ENCODE assay signal across 13 cellular contexts in the genomic region with DNA sequence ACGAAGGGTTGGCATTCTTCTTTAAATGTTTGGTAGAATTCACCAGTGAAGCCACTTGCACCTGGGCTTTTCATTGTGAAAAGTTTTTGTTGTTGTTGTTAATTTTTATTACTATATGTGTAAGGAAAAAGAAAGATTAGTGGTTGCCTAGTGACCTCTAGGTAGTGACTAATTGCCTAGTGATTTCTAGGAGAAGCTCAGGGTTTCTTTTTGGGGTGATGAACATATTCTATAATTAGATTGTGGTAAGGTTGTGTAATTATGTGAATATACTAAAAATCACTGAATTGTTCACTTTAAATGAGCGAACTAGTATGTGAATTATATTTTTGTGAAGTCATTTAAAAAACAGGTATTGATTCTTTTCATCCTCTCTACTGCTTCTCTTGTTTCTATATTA.
DNase-seq lines count a peak whose midpoint lies in the region; ATAC-seq, FAIRE-seq and TF ChIP-seq lines count a peak whose summit lies in the region.
"Had no signal": no experiment of that assay in that cellular context is flagged by ENCODE, and none has a peak within 500 bp of the region (broad histone marks: within the 10 kb centered on the region; RNA-seq: fewer than 3 reads in every experiment).

No MANE protein-coding gene starts in this region.

- H3K4me3 Mint-ChIP-seq in Calu3 (ENCODE audit: low read depth, unreplicated experiment), result no peak overlapping the region
- H3K4me3 Mint-ChIP-seq in HFFc6, result no peak overlapping the region
- H3K4me3 Mint-ChIP-seq in activated CD4-positive, alpha-beta memory T cell treated with anti-CD3 and anti-CD28 coated beads, Interleukin-2, amount 10 ng/mL, durations not matched to agents 7 days and 5 days, result peak overlapping the region; percentile 18

- H3K4me3 ChIP-seq in fibroblast of villous mesenchyme (ENCODE audit: low read depth, low read length), result no peak overlapping the region
- H3K4me3 ChIP-seq in esophagus squamous epithelium, result no peak overlapping the region
- H3K4me3 ChIP-seq: right atrium auricular region, tibial nerve had no signal

- no peak for FAIRE-seq in frontal cortex (lab: Jason Lieb, UNC)

- H3K27me3 Mint-ChIP-seq in Calu3 (ENCODE audit: unreplicated experiment) (no peaks in the 10 kb centered on the region), HFFc6 (ENCODE audit: insufficient read depth) (no peaks in the 10 kb centered on the region)
- no peaks in the 10 kb centered on the region for H3K27me3 Mint-ChIP-seq in activated CD4-positive, alpha-beta memory T cell treated with anti-CD3 and anti-CD28 coated beads, Interleukin-2, amount 10 ng/mL, durations not matched to agents 7 days and 5 days

- H3K4me1 ChIP-seq in esophagus squamous epithelium, result peaks cover 0 to 21% (median 6%) of the 10 kb centered on the region in 3 donors

- POLR2A ChIA-PET in activated CD4-positive, alpha-beta memory T cell treated with anti-CD3 and anti-CD28 coated beads, Interleukin-2, amount 10 ng/mL, durations not matched to agents 7 days and 5 days (lab: Charles Lee), result interaction anchor here (0.6 to 5.9 kb wide), 14 partner anchors 12 to 319 kb away, joined by 3 to 101 read pairs (median 5); partner anchors contain the start of gene NEDD9

- no peak for TF ChIP-seq CTCF in Calu3 (IDR thresholded peaks at IDR 0.05; ENCODE audit: unreplicated experiment)
- TF ChIP-seq CTCF in HFFc6 (IDR thresholded peaks at IDR 0.05), result no peak
- no peak for TF ChIP-seq CTCF in fibroblast of villous mesenchyme (IDR thresholded peaks at IDR 0.05; ENCODE audit: insufficient read depth, low read depth, low read length)
- no peak for TF ChIP-seq CTCF in esophagus squamous epithelium (IDR thresholded peaks at IDR 0.05)

- no peaks in the 10 kb centered on the region for H3K9me3 Mint-ChIP-seq in Calu3 (ENCODE audit: low read depth, unreplicated experiment)
- peaks cover 7% of the 10 kb centered on the region for H3K9me3 Mint-ChIP-seq in HFFc6
- H3K9me3 Mint-ChIP-seq in activated CD4-positive, alpha-beta memory T cell treated with anti-CD3 and anti-CD28 coated beads, Interleukin-2, amount 10 ng/mL, durations not matched to agents 7 days and 5 days, result peaks cover 11% of the 10 kb centered on the region

- H3K36me3 Mint-ChIP-seq in Calu3 (ENCODE audit: insufficient read depth, unreplicated experiment), result peaks cover 8% of the 10 kb centered on the region
- peaks cover 6% of the 10 kb centered on the region for H3K36me3 Mint-ChIP-seq in HFFc6 (ENCODE audit: low read depth)
- peaks cover 16% of the 10 kb centered on the region for H3K36me3 Mint-ChIP-seq in activated CD4-positive, alpha-beta memory T cell treated with anti-CD3 and anti-CD28 coated beads, Interleukin-2, amount 10 ng/mL, durations not matched to agents 7 days and 5 days (ENCODE audit: low read depth)

- CTCF ChIA-PET in Calu3 (lab: Charles Lee), result interaction anchor here (0.7 to 0.8 kb wide), 2 partner anchors 9 to 196 kb away, joined by 3 read pairs; no protein-coding TSS in a partner anchor
- CTCF ChIA-PET in activated CD4-positive, alpha-beta memory T cell treated with anti-CD3 and anti-CD28 coated beads, Interleukin-2, amount 10 ng/mL, durations not matched to agents 7 days and 5 days (lab: Charles Lee), result interaction anchor here (1.0 to 2.5 kb wide), 9 partner anchors 31 to 221 kb away, joined by 3 to 13 read pairs (median 5); partner anchors contain the start of gene NEDD9

- intact Hi-C loops in Calu3 (cut with micrococcal nuclease; ENCODE audit: unreplicated experiment), result loop anchor here (5.0 kb wide), 1 partner anchor 196 kb away; no protein-coding TSS in a partner anchor
- intact Hi-C loops in esophagus squamous epithelium (cut with DNase I), result no loop called here

- DNase-seq in Calu3 (no peak), HFFc6 (peak; percentile 78), fibroblast of villous mesenchyme (ENCODE audit: low read depth) (peak; percentile 76), medulla oblongata (ENCODE audit: extremely low spot score) (no peak), frontal cortex (ENCODE audit: low spot score in 2 of 2) (no peak), esophagus squamous epithelium (lab: John Stamatoyannopoulos, UW) (no peak)
- DNase-seq in activated CD4-positive, alpha-beta memory T cell treated with anti-CD3 and anti-CD28 coated beads, Interleukin-2, amount 10 ng/mL, durations not matched to agents 7 days and 5 days, result no peak
- DNase-seq: amniotic stem cell, NCI-H187, SK-N-SH had no signal

- ATAC-seq in HG03460 (IDR thresholded peaks at IDR 0.05; ENCODE audit: unreplicated experiment), result no peak

- 79 to 81% methylated on average over 2 of the region's 2 CpGs for WGBS in esophagus squamous epithelium, 2 donors

- H3K27me3 ChIP-seq in esophagus squamous epithelium, result no peaks in the 10 kb centered on the region
- H3K27me3 ChIP-seq: right atrium auricular region, tibial nerve had no signal

- H3K4me1 Mint-ChIP-seq in Calu3 (ENCODE audit: low read depth, unreplicated experiment) (peaks cover 5% of the 10 kb centered on the region), HFFc6 (ENCODE audit: low read depth) (peaks cover 57% of the 10 kb centered on the region)
- H3K4me1 Mint-ChIP-seq in activated CD4-positive, alpha-beta memory T cell treated with anti-CD3 and anti-CD28 coated beads, Interleukin-2, amount 10 ng/mL, durations not matched to agents 7 days and 5 days, result peaks cover 59% of the 10 kb centered on the region

- BruUV-seq in Calu3 (replicated peaks; lab: Mats Ljungman, UMichigan), result no TSS peak

- peak overlapping the region; percentile 39 for H3K27ac Mint-ChIP-seq in Calu3 (ENCODE audit: unreplicated experiment)
- no peak overlapping the region for H3K27ac Mint-ChIP-seq in HFFc6
- peak overlapping the region; percentile 86 for H3K27ac Mint-ChIP-seq in activated CD4-positive, alpha-beta memory T cell treated with anti-CD3 and anti-CD28 coated beads, Interleukin-2, amount 10 ng/mL, durations not matched to agents 7 days and 5 days

- H3K27ac ChIP-seq in esophagus squamous epithelium, result peak overlapping the region in 2 of 4 donors; percentile 72 to 75
- H3K27ac ChIP-seq: right atrium auricular region, tibial nerve had no signal

- no peaks in the 10 kb centered on the region for H3K9me3 ChIP-seq in esophagus squamous epithelium
- H3K9me3 ChIP-seq: right atrium auricular region, SK-N-SH, tibial nerve had no signal

- no peaks in the 10 kb centered on the region for H3K36me3 ChIP-seq in esophagus squamous epithelium
- H3K36me3 ChIP-seq: right atrium auricular region, tibial nerve had no signal

- no peak for TF ChIP-seq POLR2A in esophagus squamous epithelium (IDR thresholded peaks at IDR 0.05)

Comparison
In these comparisons a context has a peak if more than half of its experiments do, and no peak if none do; other contexts are left out.
1. DNase-seq: peak in HFFc6 (single experiment) and fibroblast of villous mesenchyme (single experiment); none in Calu3 (single experiment), activated CD4-positive, alpha-beta memory T cell treated with anti-CD3 and anti-CD28 coated beads, Interleukin-2, amount 10 ng/mL, durations not matched to agents 7 days and 5 days (single experiment), medulla oblongata (single experiment), frontal cortex (0 of 2) and esophagus squamous epithelium (single experiment).